In genomic region chr20:5136096-5136495, GRCh38 we compare ENCODE assay signal across 1 cellular context.
TF ChIP-seq lines count a peak whose summit lies in the region.

No MANE protein-coding gene starts in this region.

TF ChIP-seq in H1, 55 proteins besides CTCF, POLR2A, EP300 and RAD21:
- TF ChIP-seq TCF12 (IDR thresholded peaks at IDR 0.05; ENCODE audit: low read depth, low read length) (peak; percentile 76; the same call in 1 of the 2 replicates), NRF1 (IDR thresholded peaks at IDR 0.05; ENCODE audit: low read depth, low read length) (no peak)
TF ChIP-seq in H1: peak in this region for 1.
